ENCODE assay signal across 1 cellular context in genomic region chr12:41288188-41288811, GRCh38.
TF ChIP-seq lines count a peak whose summit lies in the region.

No MANE protein-coding gene starts in this region.

TF ChIP-seq in HEK293, 187 proteins besides CTCF, POLR2A, EP300 and RAD21 (continued from another document and continues in another):
- TF ChIP-seq PRDM10 (tag by site-specific recombination; IDR thresholded peaks at IDR 0.05) (peak; percentile 69), ZNF658 (tag by site-specific recombination; IDR thresholded peaks at IDR 0.05) (no peak), ZNF518A (tag by site-specific recombination; conservative IDR thresholded peaks at IDR 0.05; ENCODE audit: low read depth) (peak; percentile 59), WT1 (tag by site-specific recombination; IDR thresholded peaks at IDR 0.05) (peak; percentile 94), ZNF211 (tag by site-specific recombination; IDR thresholded peaks at IDR 0.05; ENCODE audit: low read depth) (no peak), ZNF239 (tag by site-specific recombination; IDR thresholded peaks at IDR 0.05) (peak; percentile 13; the same call in 1 of the 2 replicates), ZNF311 (tag by site-specific recombination; IDR thresholded peaks at IDR 0.05; ENCODE audit: borderline replicate concordance) (no peak), ZNF140 (tag by site-specific recombination; IDR thresholded peaks at IDR 0.05) (no peak; the same call in 1 of the 2 replicates), ZNF561 (tag by site-specific recombination; IDR thresholded peaks at IDR 0.05; ENCODE audit: borderline replicate concordance) (peak; percentile 86), ZFP69B (tag by site-specific recombination; IDR thresholded peaks at IDR 0.05) (peak; percentile 64; the same call in 1 of the 2 replicates), ZNF639 (tag by site-specific recombination; IDR thresholded peaks at IDR 0.05) (peak; percentile 89), AEBP2 (tag by site-specific recombination; IDR thresholded peaks at IDR 0.05; ENCODE audit: borderline replicate concordance) (peak; percentile 83; the same call in 1 of the 2 replicates), ZNF121 (tag by site-specific recombination; IDR thresholded peaks at IDR 0.05) (no peak; the same call in 1 of the 2 replicates), ZBTB21 (tag by site-specific recombination; IDR thresholded peaks at IDR 0.05) (no peak; the same call in 1 of the 2 replicates), ZNF670 (tag by site-specific recombination; IDR thresholded peaks at IDR 0.05; ENCODE audit: low read depth) (no peak), PBX3 (CRISPR knock-in tag; IDR thresholded peaks at IDR 0.05) (no peak), ZNF558 (tag by site-specific recombination; IDR thresholded peaks at IDR 0.05) (peak; percentile 75), TRIM28 (IDR thresholded peaks at IDR 0.05; ENCODE audit: borderline replicate concordance, low read length) (peak; percentile 91), ZNF549 (tag by site-specific recombination; IDR thresholded peaks at IDR 0.05) (0 out of 2 replicates have a peak, but pooled peaks have one; percentile 1), ZNF221 (tag by site-specific recombination; IDR thresholded peaks at IDR 0.05; ENCODE audit: borderline replicate concordance) (no peak), GLI4 (tag by site-specific recombination; IDR thresholded peaks at IDR 0.05) (no peak), ZNF274 (IDR thresholded peaks at IDR 0.05; ENCODE audit: low read length) (no peak), ZNF274 (tag by site-specific recombination; IDR thresholded peaks at IDR 0.05; ENCODE audit: borderline replicate concordance) (no peak), ZNF426 (tag by site-specific recombination; IDR thresholded peaks at IDR 0.05) (peak; percentile 15; the same call in 1 of the 2 replicates), MZF1 (tag by site-specific recombination; IDR thresholded peaks at IDR 0.05; ENCODE audit: borderline replicate concordance) (peak; percentile 76; the same call in 1 of the 2 replicates), ZNF621 (tag by site-specific recombination; IDR thresholded peaks at IDR 0.05) (no peak), HOXC10 (CRISPR knock-in tag; IDR thresholded peaks at IDR 0.05) (no peak), PRDM4 (tag by site-specific recombination; IDR thresholded peaks at IDR 0.05) (peak; percentile 96), ZBTB7A (tag by site-specific recombination; IDR thresholded peaks at IDR 0.05; ENCODE audit: low read depth) (no peak), ZNF2 (tag by site-specific recombination; IDR thresholded peaks at IDR 0.05) (peak; percentile 91), ZNF112 (tag by site-specific recombination; IDR thresholded peaks at IDR 0.05) (no peak), ZNF571 (tag by site-specific recombination; IDR thresholded peaks at IDR 0.05) (no peak), ZFP3 (tag by site-specific recombination; IDR thresholded peaks at IDR 0.05; ENCODE audit: low read depth) (no peak), GLIS1 (tag by site-specific recombination; IDR thresholded peaks at IDR 0.05) (peak; percentile 91), ZNF521 (tag by site-specific recombination; IDR thresholded peaks at IDR 0.05) (no peak), ZNF433 (tag by site-specific recombination; IDR thresholded peaks at IDR 0.05; ENCODE audit: low read depth) (no peak), GLI2 (tag by site-specific recombination; IDR thresholded peaks at IDR 0.05; ENCODE audit: borderline replicate concordance, low read depth) (peak; percentile 98), GFI1B (tag by site-specific recombination; IDR thresholded peaks at IDR 0.05) (peak; percentile 94), ZEB2 (tag by site-specific recombination; IDR thresholded peaks at IDR 0.05) (no peak), HOXA7 (CRISPR knock-in tag; IDR thresholded peaks at IDR 0.05; ENCODE audit: borderline replicate concordance) (no peak), ZNF24 (tag by site-specific recombination; IDR thresholded peaks at IDR 0.05) (peak; percentile 99), ZNF248 (tag by site-specific recombination; IDR thresholded peaks at IDR 0.05) (no peak), OVOL3 (tag by site-specific recombination; IDR thresholded peaks at IDR 0.05) (peak; percentile 98), ZNF473 (tag by site-specific recombination; IDR thresholded peaks at IDR 0.05) (no peak), REPIN1 (tag by site-specific recombination; IDR thresholded peaks at IDR 0.05; ENCODE audit: low read depth) (peak; percentile 43; the same call in 1 of the 2 replicates), ELK4 (IDR thresholded peaks at IDR 0.05; ENCODE audit: borderline replicate concordance, low read depth, low read length) (no peak)
